Comparison of ENCODE assay signal across 8 cellular contexts in the genomic region with DNA sequence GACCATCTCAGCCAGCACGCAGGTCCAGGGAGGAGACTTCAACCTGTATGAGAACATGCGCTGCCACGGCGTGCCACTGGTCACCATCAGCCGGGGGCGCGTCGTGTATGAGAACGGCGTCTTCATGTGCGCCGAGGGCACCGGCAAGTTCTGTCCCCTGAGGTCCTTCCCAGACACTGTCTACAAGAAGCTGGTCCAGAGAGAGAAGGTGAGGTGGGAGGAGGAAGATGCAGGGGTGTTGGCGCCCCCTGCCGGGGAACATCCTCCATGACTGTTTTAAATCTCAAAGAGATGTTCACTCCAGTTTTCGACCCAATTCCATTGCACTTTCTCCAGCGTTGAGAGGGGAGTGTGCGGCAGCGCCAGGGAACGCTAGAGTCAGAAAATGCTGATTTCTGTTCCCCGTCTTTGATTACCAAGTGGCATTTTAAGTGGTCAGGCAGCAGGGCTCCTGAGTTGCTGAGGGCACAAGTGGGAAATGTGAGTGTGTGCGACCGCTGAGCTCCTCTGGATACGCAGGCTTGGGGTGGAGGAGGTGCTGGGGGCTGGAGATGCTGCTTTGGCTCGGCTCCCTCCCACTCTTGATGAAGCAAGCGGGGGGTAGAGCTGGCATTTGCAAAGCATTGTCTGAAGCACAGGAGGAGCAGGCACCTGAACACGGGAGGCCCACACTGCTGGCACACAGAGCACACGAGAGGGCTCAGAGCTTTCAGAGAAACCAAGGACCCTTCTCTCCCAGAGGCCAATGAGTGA. TPM values are rescaled to one million over a fixed set of nuclear protein-coding genes. Genes with fewer than 3 reads are reported as not detected.
DNase-seq lines count a peak whose midpoint lies in the region; ATAC-seq, FAIRE-seq and TF ChIP-seq lines count a peak whose summit lies in the region.

No MANE protein-coding gene starts in this region.

- no peaks in the 10 kb centered on the region for H3K9me3 Mint-ChIP-seq in WTC11
- H3K9me3 Mint-ChIP-seq in central memory CD8-positive, alpha-beta T cell = no peaks in the 10 kb centered on the region

- H3K9ac ChIP-seq in kidney (ENCODE audit: low read length in 2 of 2) = no peak overlapping the region

- H3K9me3 ChIP-seq in kidney (ENCODE audit: control insufficient read depth in 1 of 2, low read length in 2 of 2) = no peaks in the 10 kb centered on the region

- no peaks in the 10 kb centered on the region for H3K4me1 ChIP-seq in kidney (ENCODE audit: control insufficient read depth in 1 of 2, insufficient read depth in 1 of 2, low read depth in 1 of 2, low read length in 2 of 2)

- no peaks in the 10 kb centered on the region for H3K36me3 Mint-ChIP-seq in WTC11
- no peaks in the 10 kb centered on the region for H3K36me3 Mint-ChIP-seq in central memory CD8-positive, alpha-beta T cell (ENCODE audit: insufficient read depth)

- TF ChIP-seq CTCF in WTC11 (IDR thresholded peaks at IDR 0.05) (peak; percentile 96), kidney (IDR thresholded peaks at IDR 0.05; ENCODE audit: borderline replicate concordance, extremely low read depth, insufficient read depth) (peak; percentile 77)

- peak overlapping the region; percentile 86 for H3K4me3 Mint-ChIP-seq in WTC11
- no peak overlapping the region for H3K4me3 Mint-ChIP-seq in central memory CD8-positive, alpha-beta T cell

- H3K27me3 Mint-ChIP-seq in WTC11 (ENCODE audit: low read depth) = peaks cover 29% of the 10 kb centered on the region
- peaks cover 36% of the 10 kb centered on the region for H3K27me3 Mint-ChIP-seq in central memory CD8-positive, alpha-beta T cell

- peaks cover 16% of the 10 kb centered on the region for H3K4me1 Mint-ChIP-seq in WTC11
- H3K4me1 Mint-ChIP-seq in central memory CD8-positive, alpha-beta T cell = peaks cover 7% of the 10 kb centered on the region

- H3K27ac ChIP-seq in kidney (ENCODE audit: low read depth in 2 of 2, low read length in 2 of 2) = no peak overlapping the region

- H3K4me3 ChIP-seq in kidney (ENCODE audit: low read length in 2 of 2) = no peak overlapping the region

- intact Hi-C loops in kidney (cut with DNase I) = loop anchor here (10.0 kb wide), 2 partner anchors 98 to 332 kb away; a partner anchor contains a TSS

- H3K36me3 ChIP-seq in kidney (ENCODE audit: control insufficient read depth in 1 of 2, insufficient read depth in 2 of 2, low read length in 2 of 2) = no peaks in the 10 kb centered on the region

- peak; percentile 78 for ATAC-seq in WTC11
- no peak for ATAC-seq in central memory CD8-positive, alpha-beta T cell (replicated peaks; ENCODE audit: extremely low read depth, poor library complexity, severe bottlenecking)
- no peak for ATAC-seq in HG02884 (IDR thresholded peaks at IDR 0.05; ENCODE audit: unreplicated experiment)

- peak; percentile 72 for DNase-seq in DMS 273 (lab: John Stamatoyannopoulos, UW; ENCODE audit: unreplicated experiment)
- no peak for DNase-seq in DMS 273 treated with DMSO at 0.1 percent for 48 hours (lab: John Stamatoyannopoulos, UW)
- DNase-seq in NCI-H1092 (lab: John Stamatoyannopoulos, UW) = peak; percentile 5
- DNase-seq in WTC11 (ENCODE audit: low spot score) = peak; percentile 87
- peak; percentile 41 to 45 for DNase-seq in central memory CD8-positive, alpha-beta T cell (ENCODE audit: low spot score in 2 of 2)
- peak; percentile 78 for DNase-seq in kidney
- DNase-seq in stimulated activated CD4-positive, alpha-beta T cell treated with anti-CD3 and anti-CD28 coated beads, Interleukin-2, amount 100 ng/mL, for 48 hours = peak; percentile 60 to 68

- no peak overlapping the region for H3K27ac Mint-ChIP-seq in WTC11
- no peak overlapping the region for H3K27ac Mint-ChIP-seq in central memory CD8-positive, alpha-beta T cell (ENCODE audit: low read depth)

- POLR2A ChIA-PET in WTC11 (lab: Charles Lee) = interaction anchor here (1.3 to 1.4 kb wide), 2 partner anchors 93 to 96 kb away, joined by 5 to 7 read pairs; no protein-coding TSS in a partner anchor

- CTCF ChIA-PET in WTC11 (lab: Charles Lee) = interaction anchor here (0.6 to 11.9 kb wide), 53 partner anchors 9 to 402 kb away, joined by 3 to 315 read pairs (median 5); a partner anchor contains a TSS

- no peak for FAIRE-seq in kidney (lab: Jason Lieb, UNC)

TF ChIP-seq in WTC11, 78 proteins besides CTCF, POLR2A, EP300 and RAD21:
- TF ChIP-seq ETV6 (CRISPR knock-in tag; IDR thresholded peaks at IDR 0.05) (no peak), ZBTB21 (CRISPR knock-in tag; IDR thresholded peaks at IDR 0.05; ENCODE audit: borderline replicate concordance) (no peak), ZNF219 (CRISPR knock-in tag; IDR thresholded peaks at IDR 0.05; ENCODE audit: borderline replicate concordance) (no peak)
- TF ChIP-seq, protein P1, sequence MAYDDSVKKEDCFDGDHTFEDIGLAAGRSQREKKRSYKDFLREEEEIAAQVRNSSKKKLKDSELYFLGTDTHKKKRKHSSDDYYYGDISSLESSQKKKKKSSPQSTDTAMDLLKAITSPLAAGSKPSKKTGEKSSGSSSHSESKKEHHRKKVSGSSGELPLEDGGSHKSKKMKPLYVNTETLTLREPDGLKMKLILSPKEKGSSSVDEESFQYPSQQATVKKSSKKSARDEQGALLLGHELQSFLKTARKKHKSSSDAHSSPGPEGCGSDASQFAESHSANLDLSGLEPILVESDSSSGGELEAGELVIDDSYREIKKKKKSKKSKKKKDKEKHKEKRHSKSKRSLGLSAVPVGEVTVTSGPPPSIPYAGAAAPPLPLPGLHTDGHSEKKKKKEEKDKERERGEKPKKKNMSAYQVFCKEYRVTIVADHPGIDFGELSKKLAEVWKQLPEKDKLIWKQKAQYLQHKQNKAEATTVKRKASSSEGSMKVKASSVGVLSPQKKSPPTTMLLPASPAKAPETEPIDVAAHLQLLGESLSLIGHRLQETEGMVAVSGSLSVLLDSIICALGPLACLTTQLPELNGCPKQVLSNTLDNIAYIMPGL (CRISPR knock-in tag; IDR thresholded peaks at IDR 0.05) = peak; percentile 56; the same call in 1 of the 2 replicates
- TF ChIP-seq, protein P2, sequence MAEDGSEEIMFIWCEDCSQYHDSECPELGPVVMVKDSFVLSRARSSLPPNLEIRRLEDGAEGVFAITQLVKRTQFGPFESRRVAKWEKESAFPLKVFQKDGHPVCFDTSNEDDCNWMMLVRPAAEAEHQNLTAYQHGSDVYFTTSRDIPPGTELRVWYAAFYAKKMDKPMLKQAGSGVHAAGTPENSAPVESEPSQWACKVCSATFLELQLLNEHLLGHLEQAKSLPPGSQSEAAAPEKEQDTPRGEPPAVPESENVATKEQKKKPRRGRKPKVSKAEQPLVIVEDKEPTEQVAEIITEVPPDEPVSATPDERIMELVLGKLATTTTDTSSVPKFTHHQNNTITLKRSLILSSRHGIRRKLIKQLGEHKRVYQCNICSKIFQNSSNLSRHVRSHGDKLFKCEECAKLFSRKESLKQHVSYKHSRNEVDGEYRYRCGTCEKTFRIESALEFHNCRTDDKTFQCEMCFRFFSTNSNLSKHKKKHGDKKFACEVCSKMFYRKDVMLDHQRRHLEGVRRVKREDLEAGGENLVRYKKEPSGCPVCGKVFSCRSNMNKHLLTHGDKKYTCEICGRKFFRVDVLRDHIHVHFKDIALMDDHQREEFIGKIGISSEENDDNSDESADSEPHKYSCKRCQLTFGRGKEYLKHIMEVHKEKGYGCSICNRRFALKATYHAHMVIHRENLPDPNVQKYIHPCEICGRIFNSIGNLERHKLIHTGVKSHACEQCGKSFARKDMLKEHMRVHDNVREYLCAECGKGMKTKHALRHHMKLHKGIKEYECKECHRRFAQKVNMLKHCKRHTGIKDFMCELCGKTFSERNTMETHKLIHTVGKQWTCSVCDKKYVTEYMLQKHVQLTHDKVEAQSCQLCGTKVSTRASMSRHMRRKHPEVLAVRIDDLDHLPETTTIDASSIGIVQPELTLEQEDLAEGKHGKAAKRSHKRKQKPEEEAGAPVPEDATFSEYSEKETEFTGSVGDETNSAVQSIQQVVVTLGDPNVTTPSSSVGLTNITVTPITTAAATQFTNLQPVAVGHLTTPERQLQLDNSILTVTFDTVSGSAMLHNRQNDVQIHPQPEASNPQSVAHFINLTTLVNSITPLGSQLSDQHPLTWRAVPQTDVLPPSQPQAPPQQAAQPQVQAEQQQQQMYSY (CRISPR knock-in tag; IDR thresholded peaks at IDR 0.05) = 0 out of 2 replicates have a peak, but pooled peaks have one; percentile 16
- TF ChIP-seq, protein P3, sequence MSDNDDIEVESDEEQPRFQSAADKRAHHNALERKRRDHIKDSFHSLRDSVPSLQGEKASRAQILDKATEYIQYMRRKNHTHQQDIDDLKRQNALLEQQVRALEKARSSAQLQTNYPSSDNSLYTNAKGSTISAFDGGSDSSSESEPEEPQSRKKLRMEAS (CRISPR knock-in tag; IDR thresholded peaks at IDR 0.05) = peak; percentile 45; the same call in 1 of the 2 replicates

RNA-seq across cellular contexts. Expression of a gene that starts 27.7 kb away (rescaled TPM):
- total RNA-seq in WTC11 (2021) (4.9 to 10.3 TPM (median 6.0 TPM) in 3 replicates), kidney (17.9 TPM)
- polyA plus RNA-seq in kidney (ENCODE audit: insufficient read depth, low read depth, low replicate concordance) = 49.6 TPM
